Comparison of ENCODE assay signal across 1 cellular context in genomic region chr16:8862309-8863130, GRCh38.
TF ChIP-seq lines count a peak whose summit lies in the region.

No MANE protein-coding gene starts in this region.

TF ChIP-seq in HepG2, 621 proteins besides CTCF, POLR2A, EP300 and RAD21 (continues in another document):
- TF ChIP-seq FOXA3 (CRISPR knock-in tag; IDR thresholded peaks at IDR 0.05) (0 out of 2 replicates have a peak, but pooled peaks have one; percentile 10), ZMYM2 (CRISPR knock-in tag; IDR thresholded peaks at IDR 0.05) (0 out of 2 replicates have a peak, but pooled peaks have one; percentile 56), ATRX (CRISPR knock-in tag; IDR thresholded peaks at IDR 0.05; ENCODE audit: borderline replicate concordance) (no peak), ZNF512B (CRISPR knock-in tag; IDR thresholded peaks at IDR 0.05; ENCODE audit: borderline replicate concordance) (0 out of 2 replicates have a peak, but pooled peaks have one; percentile 14), ZNF468 (CRISPR knock-in tag; IDR thresholded peaks at IDR 0.05) (0 out of 2 replicates have a peak, but pooled peaks have one; percentile 25), KAT7 (CRISPR knock-in tag; IDR thresholded peaks at IDR 0.05; ENCODE audit: borderline replicate concordance) (0 out of 2 replicates have a peak, but pooled peaks have one; percentile 14), ZNF280D (CRISPR knock-in tag; IDR thresholded peaks at IDR 0.05) (peak; percentile 19; the same call in 1 of the 2 replicates), HDAC6 (IDR thresholded peaks at IDR 0.05; ENCODE audit: low read depth, low read length) (no peak), CHCHD3 (CRISPR knock-in tag; IDR thresholded peaks at IDR 0.05) (no peak), ZNF768 (CRISPR knock-in tag; IDR thresholded peaks at IDR 0.05) (peak; percentile 49; the same call in 1 of the 2 replicates), ETS1 (CRISPR knock-in tag; IDR thresholded peaks at IDR 0.05) (peak; percentile 48; the same call in 1 of the 2 replicates), ZC3H4 (CRISPR knock-in tag; IDR thresholded peaks at IDR 0.05; ENCODE audit: borderline replicate concordance) (peak; percentile 16; the same call in 1 of the 2 replicates), ZNF3 (CRISPR knock-in tag; IDR thresholded peaks at IDR 0.05) (peak; percentile 98), HMGXB4 (CRISPR knock-in tag; IDR thresholded peaks at IDR 0.05; ENCODE audit: borderline replicate concordance in 1 of 2, low read depth in 1 of 2) (no peak), KLF6 (CRISPR knock-in tag; IDR thresholded peaks at IDR 0.05) (0 out of 2 replicates have a peak, but pooled peaks have one; percentile 25), HOXD1 (CRISPR knock-in tag; IDR thresholded peaks at IDR 0.05) (peak; percentile 72; the same call in 1 of the 2 replicates), ZNF878 (CRISPR knock-in tag; IDR thresholded peaks at IDR 0.05) (peak; percentile 67; the same call in 1 of the 2 replicates), ZNF260 (CRISPR knock-in tag; IDR thresholded peaks at IDR 0.05; ENCODE audit: borderline replicate concordance, low read depth) (0 out of 2 replicates have a peak, but pooled peaks have one; percentile 6), RFX3 (CRISPR knock-in tag; IDR thresholded peaks at IDR 0.05) (no peak), ZNF280B (CRISPR knock-in tag; IDR thresholded peaks at IDR 0.05; ENCODE audit: borderline replicate concordance) (no peak), TBP (CRISPR knock-in tag; IDR thresholded peaks at IDR 0.05) (no peak), ZNF557 (CRISPR knock-in tag; IDR thresholded peaks at IDR 0.05) (0 out of 2 replicates have a peak, but pooled peaks have one; percentile 27), SALL1 (CRISPR knock-in tag; IDR thresholded peaks at IDR 0.05) (0 out of 2 replicates have a peak, but pooled peaks have one; percentile 13), ZNF484 (CRISPR knock-in tag; IDR thresholded peaks at IDR 0.05; ENCODE audit: borderline replicate concordance, low read depth) (no peak), SMAD3 (CRISPR knock-in tag; IDR thresholded peaks at IDR 0.05) (no peak), SATB2 (CRISPR knock-in tag; IDR thresholded peaks at IDR 0.05) (no peak), KLF12 (CRISPR knock-in tag; IDR thresholded peaks at IDR 0.05; ENCODE audit: borderline replicate concordance) (0 out of 2 replicates have a peak, but pooled peaks have one; percentile 38), HNF1A (IDR thresholded peaks at IDR 0.05; ENCODE audit: low read depth) (no peak), HNF1A (CRISPR knock-in tag; IDR thresholded peaks at IDR 0.05; ENCODE audit: borderline replicate concordance) (no peak), MEF2D (CRISPR knock-in tag; IDR thresholded peaks at IDR 0.05) (0 out of 2 replicates have a peak, but pooled peaks have one; percentile 30), ZBTB33 (CRISPR knock-in tag; IDR thresholded peaks at IDR 0.05) (peak; percentile 43; the same call in 1 of the 2 replicates), DNMT3B (CRISPR knock-in tag; conservative IDR thresholded peaks at IDR 0.05) (peak; percentile 62; the same call in 1 of the 2 replicates), MYNN (CRISPR knock-in tag; IDR thresholded peaks at IDR 0.05; ENCODE audit: low read depth) (no peak), ZBTB44 (CRISPR knock-in tag; IDR thresholded peaks at IDR 0.05) (no peak), SP5 (CRISPR knock-in tag; IDR thresholded peaks at IDR 0.05; ENCODE audit: borderline replicate concordance, low read depth) (0 out of 2 replicates have a peak, but pooled peaks have one; percentile 34), ETV5 (CRISPR knock-in tag; IDR thresholded peaks at IDR 0.05; ENCODE audit: borderline replicate concordance) (no peak), GMEB2 (CRISPR knock-in tag; IDR thresholded peaks at IDR 0.05; ENCODE audit: low read depth) (no peak), PCBP2 (optimal IDR thresholded peaks at IDR 0.05; ENCODE audit: low read depth, low read length, poor library complexity, severe bottlenecking) (peak; percentile 51), NCOR1 (IDR thresholded peaks at IDR 0.05; ENCODE audit: borderline replicate concordance, low read length) (no peak)
